Comparison of ENCODE assay signal across 18 cellular contexts in genomic region chr3:173869786-173870185, GRCh38.
"Had no signal": no experiment of that assay in that cellular context is flagged by ENCODE, and none has a peak within 500 bp of the region (broad histone marks: within the 10 kb centered on the region; RNA-seq: fewer than 3 reads in every experiment).

No MANE protein-coding gene starts in this region.

- H3K36me3 ChIP-seq: adrenal gland, ascending aorta, left ventricle myocardium inferior, upper lobe of left lung had no signal

- ATAC-seq: activated CD4-positive, alpha-beta T cell treated with anti-CD3 and anti-CD28 coated beads for 36 hours; activated T-cell treated with anti-CD3 and anti-CD28 coated beads, Interleukin-2, amount 50 U/mL, for 4 hours; effector memory CD8-positive, alpha-beta T cell; natural killer cell had no signal

- H3K27me3 ChIP-seq: adrenal gland, ascending aorta, upper lobe of left lung had no signal

- H3K9me3 ChIP-seq: adrenal gland, ascending aorta, left ventricle myocardium inferior, upper lobe of left lung had no signal

- DNase-seq: activated B cell treated with CpG ODN at 0.5 μM for 24 hours; activated CD4-positive, alpha-beta T cell treated with anti-CD3 and anti-CD28 coated beads for 36 hours; activated CD4-positive, alpha-beta T cell treated with anti-CD3 and anti-CD28 coated beads, Interleukin-2, amount 50 U/mL, for 48 hours; activated CD8-positive, alpha-beta memory T cell treated with anti-CD3 and anti-CD28 coated beads, Interleukin-2, amount 50 U/mL, for 48 hours; activated naive CD4-positive, alpha-beta T cell; activated T-cell treated with anti-CD3 and anti-CD28 coated beads, Interleukin-2, amount 50 U/mL, for 4 hours; adrenal gland; central memory CD4-positive, alpha-beta T cell; dermis blood vessel endothelial cell; effector memory CD8-positive, alpha-beta T cell; left ventricle myocardium inferior; natural killer cell; stimulated activated CD4-positive, alpha-beta T cell treated with anti-CD3 and anti-CD28 coated beads, Interleukin-4, amount 100 ng/mL, for 24 hours; stimulated activated naive CD4-positive, alpha-beta T cell treated with Interleukin-2 at 50 U/mL for 16 hours; T1000; upper lobe of left lung had no signal

- H3K4me3 ChIP-seq: adrenal gland, ascending aorta, left ventricle myocardium inferior, upper lobe of left lung had no signal

- H3K4me1 ChIP-seq: adrenal gland, ascending aorta, left ventricle myocardium inferior, upper lobe of left lung had no signal

- H3K27ac ChIP-seq: adrenal gland, ascending aorta, epithelial cell of prostate, left ventricle myocardium inferior, upper lobe of left lung had no signal
